Comparison of ENCODE assay signal across 13 cellular contexts in the genomic region with DNA sequence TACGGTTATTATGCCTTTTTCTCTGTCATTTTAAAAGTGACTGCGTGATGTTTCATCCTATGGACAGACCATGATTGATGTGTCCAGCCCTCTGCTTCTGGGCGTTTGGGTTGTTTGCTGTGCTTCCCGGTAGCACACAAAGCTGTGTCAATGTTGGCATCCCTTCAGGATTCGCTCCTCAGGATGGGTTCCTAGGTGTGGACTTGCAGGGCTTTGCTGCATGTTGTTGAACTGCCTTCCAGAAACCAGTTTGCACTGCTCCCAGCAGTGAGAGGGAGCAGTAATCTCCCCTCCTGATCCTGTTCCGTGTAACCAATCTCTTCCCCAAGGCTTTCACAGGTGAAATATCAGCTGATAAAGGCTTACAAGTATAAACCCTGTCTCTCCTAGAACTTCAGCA. TPM values are rescaled to one million over a fixed set of nuclear protein-coding genes. Genes with fewer than 3 reads are reported as not detected.
"Had no signal": no experiment of that assay in that cellular context is flagged by ENCODE, and none has a peak within 500 bp of the region (broad histone marks: within the 10 kb centered on the region; RNA-seq: fewer than 3 reads in every experiment).

No MANE protein-coding gene starts in this region.

- H3K36me3 Mint-ChIP-seq: mesothelial cell of epicardium; neural progenitor cell; stimulated activated effector memory CD8-positive, alpha-beta T cell treated with anti-CD3 and anti-CD28 coated beads, Interleukin-12 subunit alpha, Interleukin-12 subunit beta, amount 100 ng/mL, for 72 hours had no signal

- H3K27ac ChIP-seq: neural progenitor cell, parathyroid adenoma, transverse colon had no signal

- FAIRE-seq: endothelial cell of umbilical vein had no signal

- H3K27ac Mint-ChIP-seq: mesothelial cell of epicardium; neural progenitor cell; stimulated activated effector memory CD8-positive, alpha-beta T cell treated with anti-CD3 and anti-CD28 coated beads, Interleukin-12 subunit alpha, Interleukin-12 subunit beta, amount 100 ng/mL, for 72 hours; T-helper 2 cell treated with Interferon-gamma antibody and Interleukin-4, amounts not matched to agents 5 μg/mL and 100 μg/mL, for 36 hours had no signal

- ATAC-seq: activated CD4-positive, CD25-positive, alpha-beta regulatory T cell treated with anti-CD3 and anti-CD28 coated beads, Interleukin-2, amount 50 U/mL, for 24 hours; right cardiac atrium; stimulated activated effector memory CD8-positive, alpha-beta T cell treated with anti-CD3 and anti-CD28 coated beads, Interleukin-12 subunit alpha, Interleukin-12 subunit beta, amount 100 ng/mL, for 72 hours had no signal

- H3K4me3 Mint-ChIP-seq: mesothelial cell of epicardium; neural progenitor cell; stimulated activated effector memory CD8-positive, alpha-beta T cell treated with anti-CD3 and anti-CD28 coated beads, Interleukin-12 subunit alpha, Interleukin-12 subunit beta, amount 100 ng/mL, for 72 hours; T-helper 2 cell treated with Interferon-gamma antibody and Interleukin-4, amounts not matched to agents 5 μg/mL and 100 μg/mL, for 36 hours had no signal

- DNase-seq: activated CD4-positive, alpha-beta T cell treated with anti-CD3 and anti-CD28 coated beads, Interleukin-2, amount 50 U/mL, for 48 hours; aorta; effector CD4-positive, alpha-beta T cell; hippocampal formation; right cardiac atrium; transverse colon had no signal

- H3K4me1 Mint-ChIP-seq: stimulated activated effector memory CD8-positive, alpha-beta T cell treated with anti-CD3 and anti-CD28 coated beads, Interleukin-12 subunit alpha, Interleukin-12 subunit beta, amount 100 ng/mL, for 72 hours had no signal

- H3K9me3 Mint-ChIP-seq: mesothelial cell of epicardium; neural progenitor cell; stimulated activated effector memory CD8-positive, alpha-beta T cell treated with anti-CD3 and anti-CD28 coated beads, Interleukin-12 subunit alpha, Interleukin-12 subunit beta, amount 100 ng/mL, for 72 hours; T-helper 2 cell treated with Interferon-gamma antibody and Interleukin-4, amounts not matched to agents 5 μg/mL and 100 μg/mL, for 36 hours had no signal

RNA-seq across cellular contexts. Expression of a gene that starts 0.8 kb away (rescaled TPM):
- polyA plus RNA-seq: aorta had no signal
